In genomic region chr3:129100274-129100673, GRCh38 we compare ENCODE assay signal across 19 cellular contexts. TPM values are rescaled to one million over a fixed set of nuclear protein-coding genes. Genes with fewer than 3 reads are reported as not detected.
A peak's percentile ranks its signal among the peaks of the same experiment; 100 is the strongest.
DNase-seq lines count a peak whose midpoint lies in the region; ATAC-seq and TF ChIP-seq lines count a peak whose summit lies in the region.
"Had no signal": no experiment of that assay in that cellular context is flagged by ENCODE, and none has a peak within 500 bp of the region (broad histone marks: within the 10 kb centered on the region; RNA-seq: fewer than 3 reads in every experiment).

No MANE protein-coding gene starts in this region.

- H3K27me3 Mint-ChIP-seq in activated naive CD4-positive, alpha-beta T cell treated with anti-CD3 and anti-CD28 coated beads, Interleukin-2, amount 50 U/mL, for 24 hours, result no peaks in the 10 kb centered on the region
- no peaks in the 10 kb centered on the region for H3K27me3 Mint-ChIP-seq in CD8-positive, alpha-beta T cell (ENCODE audit: low read depth)
- H3K27me3 Mint-ChIP-seq in activated T-helper 1 cell treated with anti-CD3 and anti-CD28 coated beads, Interleukin-12 subunit alpha, Interleukin-12 subunit beta, Interleukin-2, Interleukin-4 antibody, amounts not matched to agents 30 ng/mL and 10 ng/mL and 1 ng/mL, durations not matched to agents 14 hours and 24 hours and 36 hours (ENCODE audit: insufficient read depth), result no peaks in the 10 kb centered on the region
- H3K27me3 Mint-ChIP-seq in naive thymus-derived CD8-positive, alpha-beta T cell, result no peaks in the 10 kb centered on the region

- no peak overlapping the region for H3K4me3 ChIP-seq in CD8-positive, alpha-beta T cell (ENCODE audit: low read depth, low read length)
- H3K4me3 ChIP-seq: PC-9 had no signal

- peaks cover 84% of the 10 kb centered on the region for H3K4me1 Mint-ChIP-seq in activated naive CD4-positive, alpha-beta T cell treated with anti-CD3 and anti-CD28 coated beads, Interleukin-2, amount 50 U/mL, for 24 hours
- H3K4me1 Mint-ChIP-seq in CD8-positive, alpha-beta T cell (ENCODE audit: low read depth), result peaks cover 70% of the 10 kb centered on the region
- peaks cover 42% of the 10 kb centered on the region for H3K4me1 Mint-ChIP-seq in activated T-helper 1 cell treated with anti-CD3 and anti-CD28 coated beads, Interleukin-12 subunit alpha, Interleukin-12 subunit beta, Interleukin-2, Interleukin-4 antibody, amounts not matched to agents 30 ng/mL and 10 ng/mL and 1 ng/mL, durations not matched to agents 14 hours and 24 hours and 36 hours (ENCODE audit: low read depth)
- H3K4me1 Mint-ChIP-seq in naive thymus-derived CD8-positive, alpha-beta T cell, result peaks cover 49 to 87% (median 81%) of the 10 kb centered on the region in 4 donors

- TF ChIP-seq CTCF in CD8-positive, alpha-beta T cell (IDR thresholded peaks at IDR 0.05), result no peak

- H3K4me3 Mint-ChIP-seq in activated naive CD4-positive, alpha-beta T cell treated with anti-CD3 and anti-CD28 coated beads, Interleukin-2, amount 50 U/mL, for 24 hours, result no peak overlapping the region
- no peak overlapping the region for H3K4me3 Mint-ChIP-seq in CD8-positive, alpha-beta T cell
- H3K4me3 Mint-ChIP-seq in activated T-helper 1 cell treated with anti-CD3 and anti-CD28 coated beads, Interleukin-12 subunit alpha, Interleukin-12 subunit beta, Interleukin-2, Interleukin-4 antibody, amounts not matched to agents 30 ng/mL and 10 ng/mL and 1 ng/mL, durations not matched to agents 14 hours and 24 hours and 36 hours, result no peak overlapping the region
- H3K4me3 Mint-ChIP-seq in naive thymus-derived CD8-positive, alpha-beta T cell, result peak overlapping the region in 6 of 10 donors; percentile 17 to 60 (median 36)

- H3K9me3 ChIP-seq in CD8-positive, alpha-beta T cell (ENCODE audit: low read length), result no peaks in the 10 kb centered on the region

- no peaks in the 10 kb centered on the region for H3K9me3 Mint-ChIP-seq in activated naive CD4-positive, alpha-beta T cell treated with anti-CD3 and anti-CD28 coated beads, Interleukin-2, amount 50 U/mL, for 24 hours
- H3K9me3 Mint-ChIP-seq in CD8-positive, alpha-beta T cell, result no peaks in the 10 kb centered on the region
- H3K9me3 Mint-ChIP-seq in activated T-helper 1 cell treated with anti-CD3 and anti-CD28 coated beads, Interleukin-12 subunit alpha, Interleukin-12 subunit beta, Interleukin-2, Interleukin-4 antibody, amounts not matched to agents 30 ng/mL and 10 ng/mL and 1 ng/mL, durations not matched to agents 14 hours and 24 hours and 36 hours, result no peaks in the 10 kb centered on the region
- no peaks in the 10 kb centered on the region for H3K9me3 Mint-ChIP-seq in naive thymus-derived CD8-positive, alpha-beta T cell

- DNase-seq in activated naive CD4-positive, alpha-beta T cell (lab: John Stamatoyannopoulos, UW), result no peak
- DNase-seq in CD8-positive, alpha-beta T cell, result no peak
- no peak for DNase-seq in activated T-helper 1 cell treated with anti-CD3 and anti-CD28 coated beads, Interleukin-12 subunit alpha, Interleukin-12 subunit beta, Interleukin-2, Interleukin-4 antibody, amounts not matched to agents 30 ng/mL and 10 ng/mL and 1 ng/mL, durations not matched to agents 14 hours and 24 hours and 36 hours (ENCODE audit: low spot score)
- no peak for DNase-seq in naive thymus-derived CD8-positive, alpha-beta T cell
- no peak for DNase-seq in islet precursor cell
- no peak for DNase-seq in NCI-H446 (lab: John Stamatoyannopoulos, UW)
- DNase-seq: ACHN, AML-193, DMS79 treated with DMSO at 0.1 percent for 48 hours, H7, KG1, NCI-H1436, NCI-H2029, NCI-H510A treated with DMSO at 0.1 percent for 48 hours, NCI-H82, PC-9 had no signal

- intact Hi-C loops in CD8-positive, alpha-beta T cell (cut with DNase I, micrococcal nuclease), result loop anchor here in 1 of 2 experiments (2.0 kb wide), 1 partner anchor 19 kb away; no protein-coding TSS in a partner anchor
- intact Hi-C loops in activated T-helper 1 cell treated with anti-CD3 and anti-CD28 coated beads, Interleukin-12 subunit alpha, Interleukin-12 subunit beta, Interleukin-2, Interleukin-4 antibody, amounts not matched to agents 30 ng/mL and 10 ng/mL and 1 ng/mL, durations not matched to agents 14 hours and 24 hours and 36 hours (cut with micrococcal nuclease), result no loop called here

- CTCF ChIA-PET in CD8-positive, alpha-beta T cell (lab: Charles Lee), result interaction anchor here (1.3 to 2.2 kb wide), 2 partner anchors 16 to 47 kb away, joined by 5 to 12 read pairs; no protein-coding TSS in a partner anchor

- H3K36me3 ChIP-seq in CD8-positive, alpha-beta T cell (ENCODE audit: insufficient read depth, low read length), result peaks cover 11% of the 10 kb centered on the region

- H3K27ac Mint-ChIP-seq in activated naive CD4-positive, alpha-beta T cell treated with anti-CD3 and anti-CD28 coated beads, Interleukin-2, amount 50 U/mL, for 24 hours, result peak overlapping the region; percentile 44
- H3K27ac Mint-ChIP-seq in CD8-positive, alpha-beta T cell, result peak overlapping the region; percentile 82
- peak overlapping the region; percentile 19 for H3K27ac Mint-ChIP-seq in activated T-helper 1 cell treated with anti-CD3 and anti-CD28 coated beads, Interleukin-12 subunit alpha, Interleukin-12 subunit beta, Interleukin-2, Interleukin-4 antibody, amounts not matched to agents 30 ng/mL and 10 ng/mL and 1 ng/mL, durations not matched to agents 14 hours and 24 hours and 36 hours
- H3K27ac Mint-ChIP-seq in naive thymus-derived CD8-positive, alpha-beta T cell, result peak overlapping the region; percentile 49 to 91 (median 66)

- no peak overlapping the region for H3K27ac ChIP-seq in CD8-positive, alpha-beta T cell (ENCODE audit: low read depth, low read length)
- H3K27ac ChIP-seq: PC-9 had no signal

- POLR2A ChIA-PET in CD8-positive, alpha-beta T cell (lab: Charles Lee), result interaction anchor here (1.8 to 3.1 kb wide), 2 partner anchors 16 to 20 kb away, joined by 5 to 26 read pairs; partner anchors contain the start of gene RAB43
- POLR2A ChIA-PET in naive thymus-derived CD8-positive, alpha-beta T cell (lab: Charles Lee), result interaction anchor here (1.6 to 7.0 kb wide), 3 partner anchors 9 to 19 kb away, joined by 4 to 81 read pairs (median 38); partner anchors contain the start of gene RAB43

- peaks cover 75% of the 10 kb centered on the region for H3K4me1 ChIP-seq in CD8-positive, alpha-beta T cell (ENCODE audit: insufficient read depth, low read length)

- H3K27me3 ChIP-seq in CD8-positive, alpha-beta T cell (ENCODE audit: insufficient read depth, low read length), result no peaks in the 10 kb centered on the region

- peaks cover 16% of the 10 kb centered on the region for H3K36me3 Mint-ChIP-seq in activated naive CD4-positive, alpha-beta T cell treated with anti-CD3 and anti-CD28 coated beads, Interleukin-2, amount 50 U/mL, for 24 hours
- H3K36me3 Mint-ChIP-seq in CD8-positive, alpha-beta T cell, result peaks cover 67% of the 10 kb centered on the region
- H3K36me3 Mint-ChIP-seq in activated T-helper 1 cell treated with anti-CD3 and anti-CD28 coated beads, Interleukin-12 subunit alpha, Interleukin-12 subunit beta, Interleukin-2, Interleukin-4 antibody, amounts not matched to agents 30 ng/mL and 10 ng/mL and 1 ng/mL, durations not matched to agents 14 hours and 24 hours and 36 hours (ENCODE audit: low read depth), result peaks cover 24% of the 10 kb centered on the region
- peaks cover 4 to 77% (median 26%) of the 10 kb centered on the region in 3 donors for H3K36me3 Mint-ChIP-seq in naive thymus-derived CD8-positive, alpha-beta T cell

- ATAC-seq in CD8-positive, alpha-beta T cell, result no peak
- ATAC-seq in naive thymus-derived CD8-positive, alpha-beta T cell, result no peak
- ATAC-seq: HepG2 had no signal

RNA-seq across cellular contexts. Expression of gene RAB43, which starts 21.3 kb away (rescaled TPM):
- 10 to 100 TPM; 45.2 to 48.6 TPM for total RNA-seq in CD8-positive, alpha-beta T cell
- total RNA-seq in activated T-helper 1 cell treated with anti-CD3 and anti-CD28 coated beads, Interleukin-12 subunit alpha, Interleukin-12 subunit beta, Interleukin-2, Interleukin-4 antibody, amounts not matched to agents 30 ng/mL and 10 ng/mL and 1 ng/mL, durations not matched to agents 14 hours and 24 hours and 36 hours, result 46.8 and 47.6 TPM in 2 replicates
- total RNA-seq in naive thymus-derived CD8-positive, alpha-beta T cell, result 100 to 1,000 TPM; 122 to 130 TPM
- polyA plus RNA-seq in naive thymus-derived CD8-positive, alpha-beta T cell, result 10 to 100 TPM; 15.7 to 43.1 (median 27.5) TPM

RNA-seq across cellular contexts. Expression of gene GP9, which starts 39.7 kb away (rescaled TPM):
- total RNA-seq in CD8-positive, alpha-beta T cell, result not detected
- not detected in 2 replicates for total RNA-seq in activated T-helper 1 cell treated with anti-CD3 and anti-CD28 coated beads, Interleukin-12 subunit alpha, Interleukin-12 subunit beta, Interleukin-2, Interleukin-4 antibody, amounts not matched to agents 30 ng/mL and 10 ng/mL and 1 ng/mL, durations not matched to agents 14 hours and 24 hours and 36 hours
- total RNA-seq in naive thymus-derived CD8-positive, alpha-beta T cell, result not detected
- not detected for polyA plus RNA-seq in naive thymus-derived CD8-positive, alpha-beta T cell
- total RNA-seq: G401, H7, HepG2, PC-9 had no signal
- polyA plus RNA-seq: HepG2 had no signal

Comparison
In these comparisons a context has a peak if more than half of its experiments do, and no peak if none do; other contexts are left out.
1. H3K27ac Mint-ChIP-seq: peak in every context shown above with its lines; median percentile 82 in CD8-positive, alpha-beta T cell; 66 in naive thymus-derived CD8-positive, alpha-beta T cell; 44 in activated naive CD4-positive, alpha-beta T cell treated with anti-CD3 and anti-CD28 coated beads, Interleukin-2, amount 50 U/mL, for 24 hours; 19 in activated T-helper 1 cell treated with anti-CD3 and anti-CD28 coated beads, Interleukin-12 subunit alpha, Interleukin-12 subunit beta, Interleukin-2, Interleukin-4 antibody, amounts not matched to agents 30 ng/mL and 10 ng/mL and 1 ng/mL, durations not matched to agents 14 hours and 24 hours and 36 hours.
2. H3K4me3 Mint-ChIP-seq: peak in naive thymus-derived CD8-positive, alpha-beta T cell (6 of 10); none in activated naive CD4-positive, alpha-beta T cell treated with anti-CD3 and anti-CD28 coated beads, Interleukin-2, amount 50 U/mL, for 24 hours (single experiment), CD8-positive, alpha-beta T cell (single experiment) and activated T-helper 1 cell treated with anti-CD3 and anti-CD28 coated beads, Interleukin-12 subunit alpha, Interleukin-12 subunit beta, Interleukin-2, Interleukin-4 antibody, amounts not matched to agents 30 ng/mL and 10 ng/mL and 1 ng/mL, durations not matched to agents 14 hours and 24 hours and 36 hours (single experiment).